In the genomic region with DNA sequence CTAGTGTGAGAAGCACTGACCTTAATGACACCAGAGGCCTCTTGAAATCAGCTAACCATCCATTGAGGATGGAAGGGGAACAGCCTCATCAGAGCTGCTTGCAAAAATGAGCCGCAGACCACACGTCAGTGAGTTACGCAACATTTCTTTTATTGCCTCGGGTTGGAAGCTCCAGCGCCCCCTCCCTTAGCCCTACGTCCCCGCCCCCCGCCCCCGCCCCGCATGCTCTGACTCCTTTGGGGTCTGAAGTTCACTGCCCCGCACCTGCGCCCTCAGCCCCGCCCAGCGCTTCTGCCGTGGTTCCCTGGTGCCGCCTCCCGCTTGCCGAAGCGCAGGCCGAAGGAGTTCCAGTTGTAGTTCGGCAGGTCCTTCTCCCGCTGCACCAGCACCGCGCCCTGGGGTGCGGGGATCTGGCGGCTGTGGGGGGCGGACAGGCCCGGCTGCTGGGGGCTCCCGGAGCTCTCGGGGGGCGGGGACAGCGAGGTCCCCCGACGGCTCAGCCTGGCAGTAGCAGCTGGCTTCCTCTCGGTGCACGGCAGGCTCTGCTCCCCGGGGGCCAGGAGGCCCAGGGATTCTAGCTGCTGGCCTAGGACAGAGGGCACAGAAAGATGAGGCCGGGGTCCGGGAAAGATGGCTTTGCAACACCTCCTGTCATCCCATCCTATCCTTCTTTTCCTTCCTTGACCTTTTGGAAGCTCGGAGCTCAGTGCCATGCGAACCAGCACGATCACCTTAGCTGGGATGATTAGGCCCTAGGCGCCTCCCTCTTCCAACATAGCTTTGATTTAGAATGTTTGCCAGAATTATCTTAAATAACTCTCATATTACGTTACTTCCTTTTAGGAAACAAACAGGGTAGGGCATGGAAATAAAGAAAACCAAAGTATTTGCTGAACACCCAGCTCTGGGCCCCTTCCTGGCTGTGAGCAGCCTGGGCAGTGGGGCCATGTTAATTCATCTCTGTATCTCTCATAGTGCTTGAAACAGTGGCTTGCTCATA, we compare ENCODE assay signal across 9 cellular contexts. TPM values are rescaled to one million over a fixed set of nuclear protein-coding genes. Genes with fewer than 3 reads are reported as not detected.
DNase-seq lines count a peak whose midpoint lies in the region; ATAC-seq, FAIRE-seq and TF ChIP-seq lines count a peak whose summit lies in the region.
"Had no signal": no experiment of that assay in that cellular context is flagged by ENCODE, and none has a peak within 500 bp of the region (broad histone marks: within the 10 kb centered on the region; RNA-seq: fewer than 3 reads in every experiment).

No MANE protein-coding gene starts in this region.

- no peak overlapping the region for H2AFZ ChIP-seq in DND-41 (ENCODE audit: low read depth, low read length)

- H3K4me1 Mint-ChIP-seq in activated T-helper 1 cell treated with anti-CD3 and anti-CD28 coated beads, Interleukin-12 subunit alpha, Interleukin-12 subunit beta, Interleukin-2, Interleukin-4 antibody, amounts not matched to agents 30 ng/mL and 10 ng/mL and 1 ng/mL, durations not matched to agents 14 hours and 24 hours and 36 hours (ENCODE audit: low read depth) = peaks cover 18% of the 10 kb centered on the region

- peaks cover 52% of the 10 kb centered on the region for H3K27me3 Mint-ChIP-seq in activated T-helper 1 cell treated with anti-CD3 and anti-CD28 coated beads, Interleukin-12 subunit alpha, Interleukin-12 subunit beta, Interleukin-2, Interleukin-4 antibody, amounts not matched to agents 30 ng/mL and 10 ng/mL and 1 ng/mL, durations not matched to agents 14 hours and 24 hours and 36 hours (ENCODE audit: insufficient read depth)

- no peak for TF ChIP-seq CTCF in DND-41 (IDR thresholded peaks at IDR 0.05; ENCODE audit: borderline replicate concordance, extremely low read depth, low read length, poor library complexity, severe bottlenecking)
- no peak for TF ChIP-seq CTCF in bronchial epithelial cell (IDR thresholded peaks at IDR 0.05; ENCODE audit: insufficient read depth, low read length, severe bottlenecking)
- TF ChIP-seq CTCF in GM10248 (IDR thresholded peaks at IDR 0.05; ENCODE audit: control extremely low read depth, extremely low read depth, low read depth, missing control alignments) = no peak

- no peak overlapping the region for H3K4me2 ChIP-seq in DND-41 (ENCODE audit: insufficient read depth, low read length)

- no peak for FAIRE-seq in bronchial epithelial cell (lab: Jason Lieb, UNC)

- no peaks in the 10 kb centered on the region for H3K79me2 ChIP-seq in DND-41 (ENCODE audit: insufficient read depth, low read length)

- DNase-seq in DND-41 = peak; percentile 6
- peak; percentile 55 for DNase-seq in NCI-H2107 treated with DMSO at 0.1 percent for 48 hours (lab: John Stamatoyannopoulos, UW; ENCODE audit: unreplicated experiment)
- DNase-seq in bronchial epithelial cell (ENCODE audit: low read depth) = peak; percentile 54
- peak; percentile 27 for DNase-seq in mucosa of gallbladder (ENCODE audit: low spot score)
- DNase-seq in NAMALWA (ENCODE audit: low spot score) = no peak
- DNase-seq in GM10248 (ENCODE audit: extremely low spot score) = no peak
- DNase-seq in activated T-helper 1 cell treated with anti-CD3 and anti-CD28 coated beads, Interleukin-12 subunit alpha, Interleukin-12 subunit beta, Interleukin-2, Interleukin-4 antibody, amounts not matched to agents 30 ng/mL and 10 ng/mL and 1 ng/mL, durations not matched to agents 14 hours and 24 hours and 36 hours (ENCODE audit: low spot score) = no peak
- no peak for DNase-seq in NCI-H524 treated with DMSO at 0.1 percent for 48 hours (lab: John Stamatoyannopoulos, UW)

- H4K20me1 ChIP-seq in DND-41 (ENCODE audit: insufficient read depth, low read length) = no peaks in the 10 kb centered on the region

- POLR2A ChIA-PET in GM10248 (lab: Yijun Ruan, JAX) = no interaction called here

- H3K9ac ChIP-seq in DND-41 (ENCODE audit: low read depth, low read length) = no peak overlapping the region

- H3K36me3 Mint-ChIP-seq in activated T-helper 1 cell treated with anti-CD3 and anti-CD28 coated beads, Interleukin-12 subunit alpha, Interleukin-12 subunit beta, Interleukin-2, Interleukin-4 antibody, amounts not matched to agents 30 ng/mL and 10 ng/mL and 1 ng/mL, durations not matched to agents 14 hours and 24 hours and 36 hours (ENCODE audit: low read depth) = no peaks in the 10 kb centered on the region

- no peak overlapping the region for H3K27ac Mint-ChIP-seq in activated T-helper 1 cell treated with anti-CD3 and anti-CD28 coated beads, Interleukin-12 subunit alpha, Interleukin-12 subunit beta, Interleukin-2, Interleukin-4 antibody, amounts not matched to agents 30 ng/mL and 10 ng/mL and 1 ng/mL, durations not matched to agents 14 hours and 24 hours and 36 hours

- H3K4me3 ChIP-seq in DND-41 (ENCODE audit: low read depth in 1 of 2, low read length in 2 of 2) (no peak overlapping the region), bronchial epithelial cell (ENCODE audit: low read depth, low read length) (no peak overlapping the region)

- intact Hi-C loops in activated T-helper 1 cell treated with anti-CD3 and anti-CD28 coated beads, Interleukin-12 subunit alpha, Interleukin-12 subunit beta, Interleukin-2, Interleukin-4 antibody, amounts not matched to agents 30 ng/mL and 10 ng/mL and 1 ng/mL, durations not matched to agents 14 hours and 24 hours and 36 hours (cut with micrococcal nuclease) = no loop called here

- H3K4me1 ChIP-seq in DND-41 (ENCODE audit: insufficient read depth, low read length) = peaks cover 3% of the 10 kb centered on the region

- H3K9me3 ChIP-seq in DND-41 (ENCODE audit: insufficient read depth, low read length, severe bottlenecking) = no peaks in the 10 kb centered on the region

- CTCF ChIA-PET in GM10248 (lab: Yijun Ruan, JAX) = interaction anchor here (0.8 to 7.3 kb wide), 8 partner anchors 13 to 208 kb away, joined by 3 to 46 read pairs (median 4); a partner anchor contains a TSS

- no peak overlapping the region for H3K4me3 Mint-ChIP-seq in activated T-helper 1 cell treated with anti-CD3 and anti-CD28 coated beads, Interleukin-12 subunit alpha, Interleukin-12 subunit beta, Interleukin-2, Interleukin-4 antibody, amounts not matched to agents 30 ng/mL and 10 ng/mL and 1 ng/mL, durations not matched to agents 14 hours and 24 hours and 36 hours

- H3K27ac ChIP-seq in DND-41 (ENCODE audit: low read length) = no peak overlapping the region
- H3K27ac ChIP-seq: epithelial cell of prostate had no signal

- H3K9me3 Mint-ChIP-seq in activated T-helper 1 cell treated with anti-CD3 and anti-CD28 coated beads, Interleukin-12 subunit alpha, Interleukin-12 subunit beta, Interleukin-2, Interleukin-4 antibody, amounts not matched to agents 30 ng/mL and 10 ng/mL and 1 ng/mL, durations not matched to agents 14 hours and 24 hours and 36 hours = no peaks in the 10 kb centered on the region

- peaks cover 41% of the 10 kb centered on the region for H3K27me3 ChIP-seq in DND-41 (ENCODE audit: insufficient read depth, low read length, poor library complexity)
- no peaks in the 10 kb centered on the region for H3K27me3 ChIP-seq in bronchial epithelial cell (ENCODE audit: control insufficient read depth, insufficient read depth, low read length)

- ATAC-seq in DND-41 (ENCODE audit: insufficient read depth, low read depth) = 0 out of 3 replicates have a peak, but pooled peaks have one; percentile 19

- H3K36me3 ChIP-seq in DND-41 (ENCODE audit: insufficient read depth, low read length) = no peaks in the 10 kb centered on the region
- no peaks in the 10 kb centered on the region for H3K36me3 ChIP-seq in bronchial epithelial cell (ENCODE audit: control insufficient read depth, insufficient read depth, low read length)

RNA-seq across cellular contexts. Expression of a gene that starts 5.8 kb away (rescaled TPM):
- total RNA-seq in bronchial epithelial cell (not detected in 2 replicates), mucosa of gallbladder (not detected)
- not detected in 2 replicates for total RNA-seq in activated T-helper 1 cell treated with anti-CD3 and anti-CD28 coated beads, Interleukin-12 subunit alpha, Interleukin-12 subunit beta, Interleukin-2, Interleukin-4 antibody, amounts not matched to agents 30 ng/mL and 10 ng/mL and 1 ng/mL, durations not matched to agents 14 hours and 24 hours and 36 hours

RNA-seq across cellular contexts. Expression of a gene that starts 23.3 kb away (rescaled TPM):
- total RNA-seq in bronchial epithelial cell (1.2 and 1.8 TPM in 2 replicates), mucosa of gallbladder (10.8 TPM)
- not detected in 2 replicates for total RNA-seq in activated T-helper 1 cell treated with anti-CD3 and anti-CD28 coated beads, Interleukin-12 subunit alpha, Interleukin-12 subunit beta, Interleukin-2, Interleukin-4 antibody, amounts not matched to agents 30 ng/mL and 10 ng/mL and 1 ng/mL, durations not matched to agents 14 hours and 24 hours and 36 hours

RNA-seq across cellular contexts. Expression of a gene that starts 24.4 kb away (rescaled TPM):
- total RNA-seq in bronchial epithelial cell (0.26 TPM in 2 replicates), mucosa of gallbladder (not detected)
- total RNA-seq in activated T-helper 1 cell treated with anti-CD3 and anti-CD28 coated beads, Interleukin-12 subunit alpha, Interleukin-12 subunit beta, Interleukin-2, Interleukin-4 antibody, amounts not matched to agents 30 ng/mL and 10 ng/mL and 1 ng/mL, durations not matched to agents 14 hours and 24 hours and 36 hours = not detected in 2 replicates

RNA-seq across cellular contexts. Expression of a gene that starts 38.7 kb away (rescaled TPM):
- total RNA-seq in bronchial epithelial cell (58.7 and 70.4 TPM in 2 replicates), mucosa of gallbladder (5.3 TPM)
- total RNA-seq in activated T-helper 1 cell treated with anti-CD3 and anti-CD28 coated beads, Interleukin-12 subunit alpha, Interleukin-12 subunit beta, Interleukin-2, Interleukin-4 antibody, amounts not matched to agents 30 ng/mL and 10 ng/mL and 1 ng/mL, durations not matched to agents 14 hours and 24 hours and 36 hours = 0.16 TPM in 1 of 2 replicates, not detected in the other

Comparison
In these comparisons a context has a peak if more than half of its experiments do, and no peak if none do; other contexts are left out.
1. DNase-seq: peak in DND-41 (single experiment), NCI-H2107 treated with DMSO at 0.1 percent for 48 hours (single experiment), bronchial epithelial cell (single experiment) and mucosa of gallbladder (single experiment); none in NAMALWA (single experiment), GM10248 (single experiment), activated T-helper 1 cell treated with anti-CD3 and anti-CD28 coated beads, Interleukin-12 subunit alpha, Interleukin-12 subunit beta, Interleukin-2, Interleukin-4 antibody, amounts not matched to agents 30 ng/mL and 10 ng/mL and 1 ng/mL, durations not matched to agents 14 hours and 24 hours and 36 hours (single experiment) and NCI-H524 treated with DMSO at 0.1 percent for 48 hours (single experiment).